Comparison of ENCODE assay signal across 2 cellular contexts in the genomic region with DNA sequence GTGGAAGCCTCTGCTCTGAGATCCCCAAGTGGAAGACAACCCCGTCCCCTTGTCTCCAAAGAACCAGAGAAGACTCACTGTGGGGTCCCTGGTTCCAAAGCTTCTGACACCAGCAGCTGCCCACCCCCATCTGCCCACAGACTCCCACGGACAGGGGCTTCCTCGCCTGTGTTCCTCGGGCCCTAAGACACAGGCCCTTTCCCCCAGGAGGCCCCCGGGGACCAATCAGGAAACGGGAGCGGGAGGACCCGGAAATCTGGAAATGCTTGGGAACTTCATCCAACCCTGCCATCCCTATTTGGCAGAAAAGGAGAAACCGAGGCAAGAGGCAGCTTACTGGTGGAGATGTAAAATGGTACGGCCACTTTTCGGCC.
TF ChIP-seq lines count a peak whose summit lies in the region.

No MANE protein-coding gene starts in this region.

TF ChIP-seq in endothelial cell of umbilical vein, 7 proteins besides CTCF, POLR2A, EP300 and RAD21:
- TF ChIP-seq MAX (IDR thresholded peaks at IDR 0.05; ENCODE audit: insufficient read depth, insufficient read length) = no peak
- TF ChIP-seq EZH2 (IDR thresholded peaks at IDR 0.05; ENCODE audit: borderline replicate concordance, low read depth, low read length, severe bottlenecking) = no peak
- TF ChIP-seq FOS (IDR thresholded peaks at IDR 0.05; ENCODE audit: borderline replicate concordance, insufficient read depth, low read length) = no peak
- TF ChIP-seq MYC (IDR thresholded peaks at IDR 0.05; ENCODE audit: low read depth, low read length) = no peak
- no peak for TF ChIP-seq JUN (IDR thresholded peaks at IDR 0.05; ENCODE audit: borderline replicate concordance, insufficient read depth, insufficient read length, low read depth)
- no peak for TF ChIP-seq GATA2 (IDR thresholded peaks at IDR 0.05; ENCODE audit: insufficient read depth, insufficient read length, low read depth, low read length)
- TF ChIP-seq POLR2AphosphoS5 (IDR thresholded peaks at IDR 0.05; ENCODE audit: insufficient read depth, low read depth, low read length) = no peak

TF ChIP-seq in GM23338, 12 proteins besides CTCF, POLR2A, EP300 and RAD21:
- no peak for TF ChIP-seq ZNF114 (CRISPR knock-in tag; IDR thresholded peaks at IDR 0.05)
- TF ChIP-seq ZNF462 (CRISPR knock-in tag; IDR thresholded peaks at IDR 0.05) = no peak
- no peak for TF ChIP-seq NANOG (IDR thresholded peaks at IDR 0.05; ENCODE audit: borderline replicate concordance)
- TF ChIP-seq POLR2AphosphoS5 (IDR thresholded peaks at IDR 0.05; ENCODE audit: low read depth) = no peak
- TF ChIP-seq, protein P1, sequence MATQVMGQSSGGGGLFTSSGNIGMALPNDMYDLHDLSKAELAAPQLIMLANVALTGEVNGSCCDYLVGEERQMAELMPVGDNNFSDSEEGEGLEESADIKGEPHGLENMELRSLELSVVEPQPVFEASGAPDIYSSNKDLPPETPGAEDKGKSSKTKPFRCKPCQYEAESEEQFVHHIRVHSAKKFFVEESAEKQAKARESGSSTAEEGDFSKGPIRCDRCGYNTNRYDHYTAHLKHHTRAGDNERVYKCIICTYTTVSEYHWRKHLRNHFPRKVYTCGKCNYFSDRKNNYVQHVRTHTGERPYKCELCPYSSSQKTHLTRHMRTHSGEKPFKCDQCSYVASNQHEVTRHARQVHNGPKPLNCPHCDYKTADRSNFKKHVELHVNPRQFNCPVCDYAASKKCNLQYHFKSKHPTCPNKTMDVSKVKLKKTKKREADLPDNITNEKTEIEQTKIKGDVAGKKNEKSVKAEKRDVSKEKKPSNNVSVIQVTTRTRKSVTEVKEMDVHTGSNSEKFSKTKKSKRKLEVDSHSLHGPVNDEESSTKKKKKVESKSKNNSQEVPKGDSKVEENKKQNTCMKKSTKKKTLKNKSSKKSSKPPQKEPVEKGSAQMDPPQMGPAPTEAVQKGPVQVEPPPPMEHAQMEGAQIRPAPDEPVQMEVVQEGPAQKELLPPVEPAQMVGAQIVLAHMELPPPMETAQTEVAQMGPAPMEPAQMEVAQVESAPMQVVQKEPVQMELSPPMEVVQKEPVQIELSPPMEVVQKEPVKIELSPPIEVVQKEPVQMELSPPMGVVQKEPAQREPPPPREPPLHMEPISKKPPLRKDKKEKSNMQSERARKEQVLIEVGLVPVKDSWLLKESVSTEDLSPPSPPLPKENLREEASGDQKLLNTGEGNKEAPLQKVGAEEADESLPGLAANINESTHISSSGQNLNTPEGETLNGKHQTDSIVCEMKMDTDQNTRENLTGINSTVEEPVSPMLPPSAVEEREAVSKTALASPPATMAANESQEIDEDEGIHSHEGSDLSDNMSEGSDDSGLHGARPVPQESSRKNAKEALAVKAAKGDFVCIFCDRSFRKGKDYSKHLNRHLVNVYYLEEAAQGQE (IDR thresholded peaks at IDR 0.05; ENCODE audit: unreplicated experiment) = no peak
- TF ChIP-seq, protein P2, sequence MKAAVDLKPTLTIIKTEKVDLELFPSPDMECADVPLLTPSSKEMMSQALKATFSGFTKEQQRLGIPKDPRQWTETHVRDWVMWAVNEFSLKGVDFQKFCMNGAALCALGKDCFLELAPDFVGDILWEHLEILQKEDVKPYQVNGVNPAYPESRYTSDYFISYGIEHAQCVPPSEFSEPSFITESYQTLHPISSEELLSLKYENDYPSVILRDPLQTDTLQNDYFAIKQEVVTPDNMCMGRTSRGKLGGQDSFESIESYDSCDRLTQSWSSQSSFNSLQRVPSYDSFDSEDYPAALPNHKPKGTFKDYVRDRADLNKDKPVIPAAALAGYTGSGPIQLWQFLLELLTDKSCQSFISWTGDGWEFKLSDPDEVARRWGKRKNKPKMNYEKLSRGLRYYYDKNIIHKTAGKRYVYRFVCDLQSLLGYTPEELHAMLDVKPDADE (IDR thresholded peaks at IDR 0.05) = no peak
- TF ChIP-seq EZH2phosphoT487 (IDR thresholded peaks at IDR 0.05; ENCODE audit: unreplicated experiment) = no peak
- no peak for TF ChIP-seq EZH2 (IDR thresholded peaks at IDR 0.05; ENCODE audit: low read depth, unreplicated experiment)
- no peak for TF ChIP-seq JUNB (IDR thresholded peaks at IDR 0.05; ENCODE audit: unreplicated experiment)
- TF ChIP-seq ZNF331 (CRISPR knock-in tag; IDR thresholded peaks at IDR 0.05; ENCODE audit: low read depth) = no peak
- TF ChIP-seq STAT1 (IDR thresholded peaks at IDR 0.05; ENCODE audit: unreplicated experiment) = no peak
- no peak for TF ChIP-seq CREB1 (CRISPR knock-in tag; IDR thresholded peaks at IDR 0.05; ENCODE audit: low read depth)
